In the genomic region with DNA sequence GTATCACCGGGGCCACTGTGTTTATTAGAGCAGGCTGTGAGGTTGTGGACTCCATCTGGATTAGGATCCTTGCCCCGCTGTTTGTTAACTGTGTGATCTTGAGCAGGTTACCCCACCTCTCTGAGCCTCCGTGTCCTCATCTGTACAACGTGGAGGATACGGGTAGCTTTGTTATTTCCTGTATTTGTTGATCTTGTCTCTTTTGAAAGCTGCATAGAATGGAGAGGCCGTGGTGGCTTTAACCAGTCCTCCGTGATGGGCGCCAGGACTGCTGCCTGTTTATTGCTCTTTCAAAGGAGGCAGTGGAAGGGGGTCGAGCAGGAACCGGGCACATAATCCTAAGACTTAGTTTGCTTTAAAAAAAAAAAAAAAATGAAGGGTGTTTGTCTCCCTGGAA, we compare ENCODE assay signal across 9 cellular contexts. TPM values are rescaled to one million over a fixed set of nuclear protein-coding genes. Genes with fewer than 3 reads are reported as not detected.
DNase-seq lines count a peak whose midpoint lies in the region; ATAC-seq and TF ChIP-seq lines count a peak whose summit lies in the region.
"Had no signal": no experiment of that assay in that cellular context is flagged by ENCODE, and none has a peak within 500 bp of the region (broad histone marks: within the 10 kb centered on the region; RNA-seq: fewer than 3 reads in every experiment).

No MANE protein-coding gene starts in this region.

- peak overlapping the region; percentile 73 to 74 for H3K4me3 Mint-ChIP-seq in effector memory CD8-positive, alpha-beta T cell
- no peak overlapping the region for H3K4me3 Mint-ChIP-seq in progenitor cell of endocrine pancreas (ENCODE audit: low read depth)

- H3K27me3 ChIP-seq in RWPE2 (ENCODE audit: insufficient read depth, poor library complexity, severe bottlenecking) (no peaks in the 10 kb centered on the region), aorta (ENCODE audit: control insufficient read depth in 1 of 2, insufficient read depth in 2 of 2, low read length in 1 of 2) (no peaks in the 10 kb centered on the region)
- H3K27me3 ChIP-seq: SJCRH30 had no signal

- no peak for ATAC-seq in RWPE2 (ENCODE audit: low read depth)
- ATAC-seq in effector memory CD8-positive, alpha-beta T cell (replicated peaks): no peak
- ATAC-seq in HG02970 (IDR thresholded peaks at IDR 0.05; ENCODE audit: low FRiP score, unreplicated experiment): no peak
- ATAC-seq in aorta (ENCODE audit: low FRiP score): no peak

- H3K4me3 ChIP-seq in GM12865 (ENCODE audit: low read depth, low read length) (peak overlapping the region; percentile 53), RWPE2 (ENCODE audit: severe bottlenecking) (no peak overlapping the region), aorta (ENCODE audit: low read length in 2 of 2) (no peak overlapping the region)
- H3K4me3 ChIP-seq: SJCRH30 had no signal

- DNase-seq in GM12865 (ENCODE audit: low read depth) (peak; percentile 53), RWPE2 (ENCODE audit: low spot score) (no peak), progenitor cell of endocrine pancreas (ENCODE audit: low spot score, unreplicated experiment) (no peak), NCI-H524 (lab: John Stamatoyannopoulos, UW) (no peak), aorta (no peak), HK-2 (ENCODE audit: unreplicated experiment) (no peak)
- no peak for DNase-seq in effector memory CD8-positive, alpha-beta T cell

- TF ChIP-seq CTCF in GM12865 (IDR thresholded peaks at IDR 0.05; ENCODE audit: insufficient read depth, low read depth, low read length, missing control alignments): no peak
- TF ChIP-seq CTCF in RWPE2 (IDR thresholded peaks at IDR 0.05; ENCODE audit: poor library complexity, severe bottlenecking): no peak
- TF ChIP-seq CTCF in progenitor cell of endocrine pancreas (IDR thresholded peaks at IDR 0.05; ENCODE audit: unreplicated experiment): no peak

- H3K4me1 ChIP-seq in RWPE2 (ENCODE audit: insufficient read depth, poor library complexity, severe bottlenecking) (peaks cover 9% of the 10 kb centered on the region), aorta (ENCODE audit: control insufficient read depth in 1 of 2, insufficient read depth in 2 of 2, low read length in 2 of 2) (no peaks in the 10 kb centered on the region)
- H3K4me1 ChIP-seq: SJCRH30 had no signal

- H3K9me3 Mint-ChIP-seq in effector memory CD8-positive, alpha-beta T cell: peaks cover 0 to 4% of the 10 kb centered on the region in 2 donors
- peaks cover 2% of the 10 kb centered on the region for H3K9me3 Mint-ChIP-seq in progenitor cell of endocrine pancreas (ENCODE audit: low read depth)

- 68 to 79% methylated on average over 10 of the region's 10 CpGs for WGBS in aorta, 2 donors

- H3K27ac ChIP-seq in RWPE2 (ENCODE audit: poor library complexity, severe bottlenecking): peak overlapping the region; percentile 25
- peak overlapping the region in 1 of 2 donors; percentile 49 for H3K27ac ChIP-seq in aorta (ENCODE audit: low read depth in 1 of 2, low read length in 2 of 2)

- peaks cover 17% of the 10 kb centered on the region for H3K36me3 Mint-ChIP-seq in effector memory CD8-positive, alpha-beta T cell (ENCODE audit: insufficient read depth)
- peaks cover 4% of the 10 kb centered on the region for H3K36me3 Mint-ChIP-seq in progenitor cell of endocrine pancreas (ENCODE audit: insufficient read depth)

- H3K4me1 Mint-ChIP-seq in effector memory CD8-positive, alpha-beta T cell (ENCODE audit: low read depth in 2 of 2): peaks cover 21 to 41% of the 10 kb centered on the region in 2 donors
- peaks cover 7% of the 10 kb centered on the region for H3K4me1 Mint-ChIP-seq in progenitor cell of endocrine pancreas (ENCODE audit: low read depth)

- no peaks in the 10 kb centered on the region for H3K27me3 Mint-ChIP-seq in effector memory CD8-positive, alpha-beta T cell
- H3K27me3 Mint-ChIP-seq in progenitor cell of endocrine pancreas: no peaks in the 10 kb centered on the region

- intact Hi-C loops in aorta (cut with DNase I): loop anchor here (1.0 to 2.0 kb wide), 2 partner anchors 111 to 114 kb away; partner anchors contain the start of gene ADNP (in 1 of the 2)

- H3K9me3 ChIP-seq in RWPE2 (ENCODE audit: severe bottlenecking): no peaks in the 10 kb centered on the region
- H3K9me3 ChIP-seq in aorta (ENCODE audit: control insufficient read depth, low read length): no peaks in the 10 kb centered on the region
- H3K9me3 ChIP-seq: SJCRH30 had no signal

- H3K36me3 ChIP-seq in RWPE2 (ENCODE audit: low read depth): no peaks in the 10 kb centered on the region
- no peaks in the 10 kb centered on the region for H3K36me3 ChIP-seq in aorta (ENCODE audit: control insufficient read depth in 1 of 2, insufficient read depth in 2 of 2, low read length in 1 of 2)
- H3K36me3 ChIP-seq: SJCRH30 had no signal

- H3K27ac Mint-ChIP-seq in effector memory CD8-positive, alpha-beta T cell: peak overlapping the region; percentile 95 to 98
- peak overlapping the region; percentile 98 for H3K27ac Mint-ChIP-seq in progenitor cell of endocrine pancreas

RNA-seq across cellular contexts. Expression of gene BCAS4, which starts 22.9 kb away (rescaled TPM):
- total RNA-seq in progenitor cell of endocrine pancreas (8.5 and 8.9 TPM in 2 replicates), aorta (1 to 10 TPM; 4.9 to 5.4 TPM)
- polyA plus RNA-seq in aorta: 1 to 10 TPM; 9.5 to 9.7 TPM
